1 cellular context compared by ENCODE assay signal in genomic region chr16:4087990-4088577, GRCh38.
TF ChIP-seq lines count a peak whose summit lies in the region.

No MANE protein-coding gene starts in this region.

TF ChIP-seq in IMR-90, 13 proteins besides CTCF, POLR2A, EP300 and RAD21:
- no peak for TF ChIP-seq MAFK (IDR thresholded peaks at IDR 0.05; ENCODE audit: low read depth, low read length)
- TF ChIP-seq, protein P1, sequence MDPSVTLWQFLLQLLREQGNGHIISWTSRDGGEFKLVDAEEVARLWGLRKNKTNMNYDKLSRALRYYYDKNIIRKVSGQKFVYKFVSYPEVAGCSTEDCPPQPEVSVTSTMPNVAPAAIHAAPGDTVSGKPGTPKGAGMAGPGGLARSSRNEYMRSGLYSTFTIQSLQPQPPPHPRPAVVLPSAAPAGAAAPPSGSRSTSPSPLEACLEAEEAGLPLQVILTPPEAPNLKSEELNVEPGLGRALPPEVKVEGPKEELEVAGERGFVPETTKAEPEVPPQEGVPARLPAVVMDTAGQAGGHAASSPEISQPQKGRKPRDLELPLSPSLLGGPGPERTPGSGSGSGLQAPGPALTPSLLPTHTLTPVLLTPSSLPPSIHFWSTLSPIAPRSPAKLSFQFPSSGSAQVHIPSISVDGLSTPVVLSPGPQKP (IDR thresholded peaks at IDR 0.05; ENCODE audit: borderline replicate concordance, low read depth, low read length), result no peak
